ENCODE assay signal across 8 cellular contexts in genomic region chr12:12975322-12976077, GRCh38. TPM values are rescaled to one million over a fixed set of nuclear protein-coding genes. Genes with fewer than 3 reads are reported as not detected.
A peak's percentile ranks its signal among the peaks of the same experiment; 100 is the strongest.
DNase-seq lines count a peak whose midpoint lies in the region; ATAC-seq, FAIRE-seq and TF ChIP-seq lines count a peak whose summit lies in the region.

No MANE protein-coding gene starts in this region.

- no peak for FAIRE-seq in bronchial epithelial cell (lab: Jason Lieb, UNC)

- H3K36me3 ChIP-seq in MG63 (peaks cover 21% of the 10 kb centered on the region), bronchial epithelial cell (ENCODE audit: control insufficient read depth, insufficient read depth, low read length) (peaks cover 17% of the 10 kb centered on the region)

- H3K36me3 Mint-ChIP-seq in stimulated activated naive B cell treated with anti-CD40 and anti-IgM and Interleukin-4, amounts not matched to agents 10 μg/mL and 1 μg/mL and 100 μg/mL, for 72 hours, result peaks cover 28 to 40% of the 10 kb centered on the region in 2 donors

- H3K27me3 ChIP-seq in MG63, result no peaks in the 10 kb centered on the region
- no peaks in the 10 kb centered on the region for H3K27me3 ChIP-seq in bronchial epithelial cell (ENCODE audit: control insufficient read depth, insufficient read depth, low read length)

- no peaks in the 10 kb centered on the region for H3K27me3 Mint-ChIP-seq in stimulated activated naive B cell treated with anti-CD40 and anti-IgM and Interleukin-4, amounts not matched to agents 10 μg/mL and 1 μg/mL and 100 μg/mL, for 72 hours

- H3K4me1 Mint-ChIP-seq in stimulated activated naive B cell treated with anti-CD40 and anti-IgM and Interleukin-4, amounts not matched to agents 10 μg/mL and 1 μg/mL and 100 μg/mL, for 72 hours, result no peaks in the 10 kb centered on the region

- no peaks in the 10 kb centered on the region for H3K9me3 ChIP-seq in MG63

- peak; percentile 58 for TF ChIP-seq CTCF in bronchial epithelial cell (IDR thresholded peaks at IDR 0.05; ENCODE audit: insufficient read depth, low read length, severe bottlenecking)

- DNase-seq in GDM1 (lab: John Stamatoyannopoulos, UW), result peak; percentile 2
- DNase-seq in MG63, result peak; percentile 41
- peak; percentile 48 for DNase-seq in bronchial epithelial cell (ENCODE audit: low read depth)
- peak; percentile 81 for DNase-seq in medulla oblongata (ENCODE audit: extremely low spot score)
- no peak for DNase-seq in activated CD8-positive, alpha-beta memory T cell treated with anti-CD3 and anti-CD28 coated beads for 24 hours
- no peak for DNase-seq in stimulated activated naive B cell treated with anti-CD40 and anti-IgM and Interleukin-4, amounts not matched to agents 10 μg/mL and 1 μg/mL and 100 μg/mL, for 72 hours
- no peak for DNase-seq in NCI-H1105 (lab: John Stamatoyannopoulos, UW)

- ATAC-seq in HG02571 (IDR thresholded peaks at IDR 0.05; ENCODE audit: unreplicated experiment), result no peak
- ATAC-seq in stimulated activated naive B cell treated with anti-CD40 and anti-IgM and Interleukin-4, amounts not matched to agents 10 μg/mL and 1 μg/mL and 100 μg/mL, for 72 hours (replicated peaks), result no peak

- no peak overlapping the region for H3K4me3 Mint-ChIP-seq in stimulated activated naive B cell treated with anti-CD40 and anti-IgM and Interleukin-4, amounts not matched to agents 10 μg/mL and 1 μg/mL and 100 μg/mL, for 72 hours

- H3K9me3 Mint-ChIP-seq in stimulated activated naive B cell treated with anti-CD40 and anti-IgM and Interleukin-4, amounts not matched to agents 10 μg/mL and 1 μg/mL and 100 μg/mL, for 72 hours, result peaks cover 15% of the 10 kb centered on the region in 2 donors

- H3K4me3 ChIP-seq in MG63 (no peak overlapping the region), bronchial epithelial cell (ENCODE audit: low read depth, low read length) (no peak overlapping the region)

- no peak overlapping the region for H3K27ac Mint-ChIP-seq in stimulated activated naive B cell treated with anti-CD40 and anti-IgM and Interleukin-4, amounts not matched to agents 10 μg/mL and 1 μg/mL and 100 μg/mL, for 72 hours

RNA-seq across cellular contexts. Expression of gene GPRC5D, which starts 23.5 kb away (rescaled TPM):
- total RNA-seq in MG63 (2014; rRNA removed; shearing (Covaris generic); ENCODE audit: low replicate concordance), result not detected in 2 replicates
- 0.77 TPM in 1 of 2 replicates, not detected in the other for total RNA-seq in bronchial epithelial cell

RNA-seq across cellular contexts. Expression of gene HEBP1, which starts 24.6 kb away (rescaled TPM):
- 5.6 and 16.1 TPM in 2 replicates for total RNA-seq in MG63 (2014; rRNA removed; shearing (Covaris generic); ENCODE audit: low replicate concordance)
- total RNA-seq in bronchial epithelial cell, result 4.2 and 6.1 TPM in 2 replicates

Comparison
In these comparisons a context has a peak if more than half of its experiments do, and no peak if none do; other contexts are left out.
1. DNase-seq: peak in GDM1 (single experiment), MG63 (single experiment), bronchial epithelial cell (single experiment) and medulla oblongata (single experiment); none in activated CD8-positive, alpha-beta memory T cell treated with anti-CD3 and anti-CD28 coated beads for 24 hours (single experiment), stimulated activated naive B cell treated with anti-CD40 and anti-IgM and Interleukin-4, amounts not matched to agents 10 μg/mL and 1 μg/mL and 100 μg/mL, for 72 hours (single experiment) and NCI-H1105 (single experiment).